Comparison of ENCODE assay signal across 1 cellular context in genomic region chr1:153944822-153945117, GRCh38.
TF ChIP-seq lines count a peak whose summit lies in the region.

No MANE protein-coding gene starts in this region.

TF ChIP-seq in GM12878, 131 proteins besides CTCF, POLR2A, EP300 and RAD21:
- TF ChIP-seq RFX5 (IDR thresholded peaks at IDR 0.05; ENCODE audit: low read depth, low read length) (no peak), POLR2AphosphoS5 (IDR thresholded peaks at IDR 0.05; ENCODE audit: low read length) (no peak), E2F8 (IDR thresholded peaks at IDR 0.05; ENCODE audit: low read depth, partially characterized antibody) (no peak), CHD1 (IDR thresholded peaks at IDR 0.05; ENCODE audit: low read depth, low read length) (no peak), TCF7 (IDR thresholded peaks at IDR 0.05; ENCODE audit: borderline replicate concordance) (no peak), MYB (IDR thresholded peaks at IDR 0.05; ENCODE audit: borderline replicate concordance, low read depth, low read length) (no peak), CHD2 (IDR thresholded peaks at IDR 0.05; ENCODE audit: borderline replicate concordance, low read depth, low read length) (no peak), CREB1 (IDR thresholded peaks at IDR 0.05; ENCODE audit: low read depth) (no peak), STAT3 (IDR thresholded peaks at IDR 0.05; ENCODE audit: low read depth, low read length) (no peak), CBX3 (IDR thresholded peaks at IDR 0.05; ENCODE audit: borderline replicate concordance, low read depth) (no peak), MTA2 (IDR thresholded peaks at IDR 0.05; ENCODE audit: low read depth) (no peak), ZSCAN29 (IDR thresholded peaks at IDR 0.05) (no peak), ESRRA (IDR thresholded peaks at IDR 0.05; ENCODE audit: low read length) (no peak), STAT1 (conservative IDR thresholded peaks at IDR 0.05) (no peak), ZNF217 (IDR thresholded peaks at IDR 0.05) (no peak), E2F4 (IDR thresholded peaks at IDR 0.05; ENCODE audit: low read depth, low read length) (no peak), GABPA (IDR thresholded peaks at IDR 0.05; ENCODE audit: low read depth) (no peak), ZNF622 (IDR thresholded peaks at IDR 0.05) (no peak), ZNF24 (IDR thresholded peaks at IDR 0.05) (no peak), PRDM15 (CRISPR knock-in tag; IDR thresholded peaks at IDR 0.05) (no peak)
